11 cellular contexts compared by ENCODE assay signal in genomic region chr6:44350650-44350994, GRCh38. TPM values are rescaled to one million over a fixed set of nuclear protein-coding genes. Genes with fewer than 3 reads are reported as not detected.
"Had no signal": no experiment of that assay in that cellular context is flagged by ENCODE, and none has a peak within 500 bp of the region (broad histone marks: within the 10 kb centered on the region; RNA-seq: fewer than 3 reads in every experiment).

No MANE protein-coding gene starts in this region.

RNA-seq across cellular contexts. Expression of gene SPATS1, which starts 8.2 kb away (rescaled TPM):
- total RNA-seq: OCI-LY7, PC-3, PC-9, Peyer's patch, Right ventricle myocardium inferior, Right ventricle myocardium superior, RPMI7951, SJCRH30, SJSA1, T-cell had no signal
- polyA plus RNA-seq: SK-N-SH had no signal
